Comparison of ENCODE assay signal across 1 cellular context in genomic region chr5:177519463-177520235, GRCh38.
TF ChIP-seq lines count a peak whose summit lies in the region.

No MANE protein-coding gene starts in this region.

TF ChIP-seq in A549, 52 proteins besides CTCF, POLR2A, EP300 and RAD21:
- no peak for TF ChIP-seq MAZ (IDR thresholded peaks at IDR 0.05; ENCODE audit: borderline replicate concordance, low read depth, low read length)
- TF ChIP-seq CBX8 (IDR thresholded peaks at IDR 0.05), result no peak
- TF ChIP-seq KDM5A (IDR thresholded peaks at IDR 0.05), result no peak
- TF ChIP-seq CBX2 (IDR thresholded peaks at IDR 0.05; ENCODE audit: borderline replicate concordance, low read depth), result no peak
- TF ChIP-seq ZC3H11A (IDR thresholded peaks at IDR 0.05), result no peak
- TF ChIP-seq EHMT2 (IDR thresholded peaks at IDR 0.05; ENCODE audit: low read depth), result no peak
- no peak for TF ChIP-seq RFX5 (IDR thresholded peaks at IDR 0.05)
- TF ChIP-seq RNF2 (IDR thresholded peaks at IDR 0.05; ENCODE audit: borderline replicate concordance, low read depth), result no peak
- TF ChIP-seq RCOR1 (IDR thresholded peaks at IDR 0.05; ENCODE audit: low read depth, low read length), result no peak
- TF ChIP-seq BHLHE40 (IDR thresholded peaks at IDR 0.05; ENCODE audit: low read depth, low read length), result no peak
- TF ChIP-seq BCL3 (IDR thresholded peaks at IDR 0.05), result no peak
- TF ChIP-seq FOSL2 (IDR thresholded peaks at IDR 0.05), result no peak
- no peak for TF ChIP-seq FOSL2 (CRISPR knock-in tag; IDR thresholded peaks at IDR 0.05)
- TF ChIP-seq HDAC2 (IDR thresholded peaks at IDR 0.05), result no peak
- TF ChIP-seq ZNF302 (CRISPR knock-in tag; IDR thresholded peaks at IDR 0.05), result no peak
- TF ChIP-seq EHF (CRISPR knock-in tag; IDR thresholded peaks at IDR 0.05), result no peak
TF ChIP-seq in A549: peak in this region for 0.
